In the genomic region with DNA sequence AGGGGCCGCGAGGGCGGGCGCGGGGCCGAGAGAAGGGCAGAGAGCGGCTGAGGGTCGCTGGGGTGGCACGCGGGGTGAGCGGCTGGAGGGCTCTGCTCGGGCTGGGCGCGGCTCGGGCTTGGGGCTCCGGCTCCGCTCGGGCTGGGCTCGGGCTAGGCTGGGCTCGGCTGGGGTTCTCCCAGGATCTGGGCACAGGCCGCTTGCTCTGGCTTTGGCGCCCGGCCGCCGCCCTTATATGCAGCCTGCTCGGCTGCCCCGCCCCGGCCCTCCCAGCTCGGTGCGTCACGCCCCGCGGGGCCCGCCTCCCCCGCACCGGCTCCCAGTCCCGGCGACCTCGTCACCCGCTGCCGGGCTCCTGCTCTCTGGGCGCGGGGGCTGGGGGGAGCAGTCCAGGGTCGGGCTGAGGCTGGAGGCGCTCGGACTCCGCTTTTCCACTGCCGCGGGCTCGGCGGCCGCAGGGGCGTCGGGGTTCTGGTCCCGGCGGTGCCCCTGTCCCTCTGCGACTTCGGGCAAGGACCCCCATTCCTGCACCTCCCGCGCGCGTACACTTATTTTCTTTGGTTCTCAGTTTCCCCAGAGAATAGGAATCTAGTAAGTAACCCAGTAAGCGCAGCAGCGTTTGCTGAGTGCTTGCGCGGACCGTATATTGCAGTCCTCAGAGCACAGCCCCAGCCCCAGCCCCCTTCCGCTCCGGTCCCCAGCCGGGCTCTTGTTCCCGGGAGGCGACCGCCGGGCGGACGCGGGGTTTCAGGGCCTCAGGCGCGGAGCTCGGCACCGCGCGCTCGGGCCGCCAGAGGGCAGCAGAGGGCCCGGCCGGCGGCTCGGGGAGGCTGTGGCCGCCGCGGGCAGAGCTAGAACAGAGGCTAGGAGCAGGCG, we compare ENCODE assay signal across 8 cellular contexts. TPM values are rescaled to one million over a fixed set of nuclear protein-coding genes. Genes with fewer than 3 reads are reported as not detected.
DNase-seq lines count a peak whose midpoint lies in the region; ATAC-seq and TF ChIP-seq lines count a peak whose summit lies in the region.

A gene with protein sequence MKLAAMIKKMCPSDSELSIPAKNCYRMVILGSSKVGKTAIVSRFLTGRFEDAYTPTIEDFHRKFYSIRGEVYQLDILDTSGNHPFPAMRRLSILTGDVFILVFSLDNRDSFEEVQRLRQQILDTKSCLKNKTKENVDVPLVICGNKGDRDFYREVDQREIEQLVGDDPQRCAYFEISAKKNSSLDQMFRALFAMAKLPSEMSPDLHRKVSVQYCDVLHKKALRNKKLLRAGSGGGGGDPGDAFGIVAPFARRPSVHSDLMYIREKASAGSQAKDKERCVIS (minus strand): TSS at position 207 of the 876 bp plus-strand sequence. CDS start 214 bp downstream, outside the sequence.

- peaks cover 22% of the 10 kb centered on the region for H3K36me3 Mint-ChIP-seq in nephron progenitor cell (ENCODE audit: low read depth)
- H3K36me3 Mint-ChIP-seq in stimulated activated naive CD8-positive, alpha-beta T cell treated with anti-CD3 and anti-CD28 coated beads, Interleukin-15, Interleukin-2, amounts not matched to agents 100 ng/mL and 50 ng/mL, for 24 hours (ENCODE audit: low read depth) = peaks cover 14% of the 10 kb centered on the region

- peak within 1 kb of the TSS; percentile 88 for H3K4me3 Mint-ChIP-seq in nephron progenitor cell
- peak within 1 kb of the TSS; percentile 74 for H3K4me3 Mint-ChIP-seq in stimulated activated naive CD8-positive, alpha-beta T cell treated with anti-CD3 and anti-CD28 coated beads, Interleukin-15, Interleukin-2, amounts not matched to agents 100 ng/mL and 50 ng/mL, for 24 hours

- peaks cover 9 to 23% (median 14%) of the 10 kb centered on the region in 11 experiments; a peak in 15 of 22 replicates for H3K36me3 ChIP-seq in BLaER1 treated with 17β-estradiol and CSF1 and Interleukin-3, amounts not matched to agents 10 nM and 100 nM

- peak within 1 kb of the TSS; percentile 61 to 82 (median 70) for H3K4me3 ChIP-seq in BLaER1 treated with 17β-estradiol and CSF1 and Interleukin-3, amounts not matched to agents 10 nM and 100 nM
- peak within 1 kb of the TSS; percentile 71 for H3K4me3 ChIP-seq in fibroblast of the aortic adventitia (ENCODE audit: low read depth, low read length)

- H3K4me1 Mint-ChIP-seq in nephron progenitor cell = peaks cover 22% of the 10 kb centered on the region
- peaks cover 17% of the 10 kb centered on the region for H3K4me1 Mint-ChIP-seq in stimulated activated naive CD8-positive, alpha-beta T cell treated with anti-CD3 and anti-CD28 coated beads, Interleukin-15, Interleukin-2, amounts not matched to agents 100 ng/mL and 50 ng/mL, for 24 hours (ENCODE audit: low read depth)

- H3K4me2 ChIP-seq in BLaER1 treated with 17β-estradiol and CSF1 and Interleukin-3, amounts not matched to agents 10 nM and 100 nM = peak within 1 kb of the TSS; percentile 94 to 99 (median 99)

- no peak within 1 kb of the TSS for H3K27ac Mint-ChIP-seq in nephron progenitor cell
- H3K27ac Mint-ChIP-seq in stimulated activated naive CD8-positive, alpha-beta T cell treated with anti-CD3 and anti-CD28 coated beads, Interleukin-15, Interleukin-2, amounts not matched to agents 100 ng/mL and 50 ng/mL, for 24 hours = no peak within 1 kb of the TSS

- H3K9me3 ChIP-seq in BLaER1 treated with 17β-estradiol and CSF1 and Interleukin-3, amounts not matched to agents 10 nM and 100 nM (replicated peaks in 1 of 11) = no peaks in the 10 kb centered on the region

- peaks cover 67% of the 10 kb centered on the region for H3K27me3 Mint-ChIP-seq in nephron progenitor cell (ENCODE audit: low read depth, poor library complexity)
- peaks cover 17% of the 10 kb centered on the region for H3K27me3 Mint-ChIP-seq in stimulated activated naive CD8-positive, alpha-beta T cell treated with anti-CD3 and anti-CD28 coated beads, Interleukin-15, Interleukin-2, amounts not matched to agents 100 ng/mL and 50 ng/mL, for 24 hours

- H3K4me1 ChIP-seq in BLaER1 treated with 17β-estradiol and CSF1 and Interleukin-3, amounts not matched to agents 10 nM and 100 nM = peaks cover 42 to 77% (median 67%) of the 10 kb centered on the region in 10 experiments

- H4K20me1 ChIP-seq in BLaER1 treated with 17β-estradiol and CSF1 and Interleukin-3, amounts not matched to agents 10 nM and 100 nM = peaks cover 27 to 58% (median 37%) of the 10 kb centered on the region in 11 experiments; a peak in 21 of 22 replicates

- H3K27ac ChIP-seq in BLaER1 treated with 17β-estradiol and CSF1 and Interleukin-3, amounts not matched to agents 10 nM and 100 nM = peak within 1 kb of the TSS; percentile 17 to 65 (median 58); a peak in 20 of 22 replicates

- H3K9ac ChIP-seq in BLaER1 treated with 17β-estradiol and CSF1 and Interleukin-3, amounts not matched to agents 10 nM and 100 nM = peak within 1 kb of the TSS; percentile 60 to 82 (median 75)

- H3K9me3 Mint-ChIP-seq in nephron progenitor cell = no peaks in the 10 kb centered on the region
- no peaks in the 10 kb centered on the region for H3K9me3 Mint-ChIP-seq in stimulated activated naive CD8-positive, alpha-beta T cell treated with anti-CD3 and anti-CD28 coated beads, Interleukin-15, Interleukin-2, amounts not matched to agents 100 ng/mL and 50 ng/mL, for 24 hours

- ATAC-seq in GM19438 (IDR thresholded peaks at IDR 0.05; ENCODE audit: low read depth, unreplicated experiment) = peak; percentile 74

- peak in 74 of 76 experiments; percentile 40 to 89 (median 79) for DNase-seq in HUDEP-2 (lab: John Stamatoyannopoulos, UW; ENCODE audit: unreplicated experiment in 76 of 76)
- DNase-seq in RKO (ENCODE audit: low spot score) = peak; percentile 80
- DNase-seq in activated T-helper 9 cell treated with anti-CD3 and anti-CD28 coated beads, Interleukin-2, amount 50 U/mL, for 16 hours (ENCODE audit: low read depth) = peak; percentile 78
- DNase-seq in fibroblast of the aortic adventitia (ENCODE audit: low read depth) = peak; percentile 80
- DNase-seq in nephron progenitor cell = peak; percentile 84

- TF ChIP-seq CTCF in fibroblast of the aortic adventitia (IDR thresholded peaks at IDR 0.05; ENCODE audit: insufficient read depth, low read length) = peak; percentile 57
- peak; percentile 87 for TF ChIP-seq CTCF in nephron progenitor cell (IDR thresholded peaks at IDR 0.05)

- H3K27me3 ChIP-seq in BLaER1 treated with 17β-estradiol and CSF1 and Interleukin-3, amounts not matched to agents 10 nM and 100 nM = peaks cover 21 to 33% (median 27%) of the 10 kb centered on the region in 11 experiments

RNA-seq across cellular contexts. Expression of the gene that starts here (rescaled TPM):
- 0.36 TPM in 1 of 2 replicates, not detected in the other for total RNA-seq in fibroblast of the aortic adventitia (ENCODE audit: low replicate concordance)

Comparison
In these comparisons a context has a peak if more than half of its experiments do, and no peak if none do; other contexts are left out.
1. Peak in every context shown above with its lines: DNase-seq, ATAC-seq, H3K4me3 ChIP-seq and H3K27ac ChIP-seq.
2. Peak in DNase-seq and H3K4me3 ChIP-seq in fibroblast of the aortic adventitia; RNA of the gene not detected or under 1 TPM.